13 cellular contexts compared by ENCODE assay signal in genomic region chr2:14524041-14524802, GRCh38.
DNase-seq lines count a peak whose midpoint lies in the region; ATAC-seq and TF ChIP-seq lines count a peak whose summit lies in the region.
"Had no signal": no experiment of that assay in that cellular context is flagged by ENCODE, and none has a peak within 500 bp of the region (broad histone marks: within the 10 kb centered on the region; RNA-seq: fewer than 3 reads in every experiment).

No MANE protein-coding gene starts in this region.

- peaks cover under 1 to 16% (median 5%) of the 10 kb centered on the region in 11 donors for H3K9me3 Mint-ChIP-seq in naive thymus-derived CD4-positive, alpha-beta T cell

- peak; percentile 61 for ATAC-seq in GM21619 (IDR thresholded peaks at IDR 0.05; ENCODE audit: unreplicated experiment)
- ATAC-seq in naive thymus-derived CD4-positive, alpha-beta T cell: no peak
- ATAC-seq in HG03108 (IDR thresholded peaks at IDR 0.05; ENCODE audit: unreplicated experiment): no peak

- DNase-seq in RWPE1 (ENCODE audit: low spot score) (peak; percentile 70), fibroblast of gingiva (ENCODE audit: low read depth) (peak; percentile 39), posterior cingulate gyrus (no peak), NCI-H510A (lab: John Stamatoyannopoulos, UW) (no peak)
- DNase-seq in naive thymus-derived CD4-positive, alpha-beta T cell: no peak
- DNase-seq: activated CD8-positive, alpha-beta memory T cell treated with anti-CD3 and anti-CD28 coated beads for 24 hours; activated naive CD4-positive, alpha-beta T cell; caudate nucleus; NCI-H1048; nucleus accumbens had no signal

- H3K4me1 Mint-ChIP-seq in naive thymus-derived CD4-positive, alpha-beta T cell: no peaks in the 10 kb centered on the region

- H3K27ac Mint-ChIP-seq in naive thymus-derived CD4-positive, alpha-beta T cell: no peak overlapping the region

- H3K9me3 ChIP-seq in skeletal muscle satellite cell (replicated peaks; ENCODE audit: low read length): no peaks in the 10 kb centered on the region
- H3K9me3 ChIP-seq in naive thymus-derived CD4-positive, alpha-beta T cell (ENCODE audit: control insufficient read depth in 2 of 3, low read length in 3 of 3): no peaks in the 10 kb centered on the region

- no peak overlapping the region for H3K27ac ChIP-seq in RWPE1
- H3K27ac ChIP-seq in naive thymus-derived CD4-positive, alpha-beta T cell (ENCODE audit: low read depth, low read length): no peak overlapping the region

- no peak overlapping the region for H3K4me2 ChIP-seq in skeletal muscle satellite cell (ENCODE audit: low read length)

- H3K27me3 Mint-ChIP-seq in naive thymus-derived CD4-positive, alpha-beta T cell: no peaks in the 10 kb centered on the region

- POLR2A ChIA-PET in RWPE1 (lab: Yijun Ruan, JAX; ENCODE audit: low non-redundant PET): no interaction called here
- POLR2A ChIA-PET in naive thymus-derived CD4-positive, alpha-beta T cell (lab: Charles Lee): no interaction called here

- H3K4me3 ChIP-seq in skeletal muscle satellite cell (ENCODE audit: low read length): peak overlapping the region; percentile 31
- no peak overlapping the region for H3K4me3 ChIP-seq in naive thymus-derived CD4-positive, alpha-beta T cell (ENCODE audit: low read length)

- no peaks in the 10 kb centered on the region for H3K36me3 ChIP-seq in skeletal muscle satellite cell (ENCODE audit: insufficient read depth, low read length)
- H3K36me3 ChIP-seq in naive thymus-derived CD4-positive, alpha-beta T cell (ENCODE audit: control insufficient read depth in 2 of 3, insufficient read depth in 3 of 3, low read length in 3 of 3): no peaks in the 10 kb centered on the region

- peaks cover 11% of the 10 kb centered on the region for H3K4me1 ChIP-seq in skeletal muscle satellite cell (ENCODE audit: control insufficient read depth, insufficient read depth, low read length)
- H3K4me1 ChIP-seq in naive thymus-derived CD4-positive, alpha-beta T cell (ENCODE audit: control insufficient read depth in 2 of 2, insufficient read depth in 2 of 2, low read length in 2 of 2): no peaks in the 10 kb centered on the region

- H3K27me3 ChIP-seq in skeletal muscle satellite cell (ENCODE audit: control insufficient read depth, insufficient read depth, low read length): no peaks in the 10 kb centered on the region
- no peaks in the 10 kb centered on the region for H3K27me3 ChIP-seq in naive thymus-derived CD4-positive, alpha-beta T cell (ENCODE audit: control insufficient read depth in 2 of 2, insufficient read depth in 2 of 2, low read length in 2 of 2)

- intact Hi-C loops in naive thymus-derived CD4-positive, alpha-beta T cell (cut with micrococcal nuclease): no loop called here
- intact Hi-C loops in posterior cingulate gyrus (cut with DNase I): no loop called here

- no peaks in the 10 kb centered on the region for H3K36me3 Mint-ChIP-seq in naive thymus-derived CD4-positive, alpha-beta T cell

- no peak for TF ChIP-seq CTCF in RWPE1 (conservative IDR thresholded peaks at IDR 0.05; ENCODE audit: low read depth)

- no peak overlapping the region for H3K9ac ChIP-seq in skeletal muscle satellite cell (ENCODE audit: low read depth, low read length)

- CTCF ChIA-PET in RWPE1 (lab: Yijun Ruan, JAX): interaction anchor here (0.5 to 0.7 kb wide), 2 partner anchors 554 to 1579 kb away, joined by 4 to 5 read pairs; no protein-coding TSS in a partner anchor
- CTCF ChIA-PET in naive thymus-derived CD4-positive, alpha-beta T cell (lab: Charles Lee): no interaction called here

- no peak overlapping the region for H3K4me3 Mint-ChIP-seq in naive thymus-derived CD4-positive, alpha-beta T cell

Comparison
In these comparisons a context has a peak if more than half of its experiments do, and no peak if none do; other contexts are left out.
1. DNase-seq: peak in RWPE1 (single experiment) and fibroblast of gingiva (single experiment); none in naive thymus-derived CD4-positive, alpha-beta T cell (0 of 9), posterior cingulate gyrus (0 of 10) and NCI-H510A (single experiment).